8 cellular contexts compared by ENCODE assay signal in the genomic region with DNA sequence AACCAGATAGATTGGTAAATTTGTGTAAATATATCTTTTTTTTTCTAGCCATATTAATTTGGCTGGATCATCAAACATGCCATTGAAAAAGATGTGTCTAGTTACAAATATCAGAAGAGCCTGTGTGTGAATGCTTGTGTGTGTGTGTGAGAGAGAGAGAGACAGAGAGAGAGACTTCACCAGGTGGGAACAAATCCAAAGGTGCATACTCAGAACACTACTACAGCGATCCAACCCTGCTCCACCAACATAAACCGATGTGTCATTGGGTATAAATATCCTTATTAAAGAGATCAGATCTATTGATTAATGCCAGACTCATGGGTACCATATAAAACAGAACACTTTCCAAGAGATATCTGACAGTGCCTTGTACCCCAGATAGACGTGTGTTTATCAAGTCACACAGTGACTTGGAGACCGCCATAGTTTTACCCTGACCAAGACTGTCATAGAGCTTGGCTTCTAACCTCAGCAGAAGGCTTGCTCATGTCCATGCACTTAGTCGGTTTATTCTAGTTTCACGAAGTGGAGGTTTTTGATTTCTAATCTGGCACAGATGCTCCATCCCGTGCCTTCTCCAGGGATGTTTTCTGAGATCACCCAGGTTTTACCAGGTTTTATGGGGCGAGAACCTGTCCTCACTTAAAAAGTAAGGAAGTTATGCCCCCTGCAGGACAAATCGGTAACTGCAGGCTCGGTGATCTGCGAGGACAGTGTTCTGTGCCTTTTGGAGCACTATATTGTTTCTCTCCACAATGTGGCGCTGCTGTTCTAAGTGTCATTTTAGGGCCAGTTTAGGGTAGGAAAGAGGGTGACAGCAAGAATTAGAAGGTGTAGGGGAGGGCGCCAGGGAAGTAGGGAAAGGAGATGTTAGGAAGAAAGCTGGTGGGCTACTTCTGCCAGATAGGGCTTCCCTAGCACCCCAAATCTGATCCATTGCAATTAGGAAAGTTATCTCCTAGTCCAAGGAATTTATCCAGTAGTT. TPM values are rescaled to one million over a fixed set of nuclear protein-coding genes. Genes with fewer than 3 reads are reported as not detected.
A peak's percentile ranks its signal among the peaks of the same experiment; 100 is the strongest.
DNase-seq lines count a peak whose midpoint lies in the region; ATAC-seq, FAIRE-seq and TF ChIP-seq lines count a peak whose summit lies in the region.

No MANE protein-coding gene starts in this region.

- peak; percentile 99 for FAIRE-seq in G401.6 (lab: Jason Lieb, UNC)

- peaks cover under 1% of the 10 kb centered on the region for H3K4me1 ChIP-seq in psoas muscle

- no peak for TF ChIP-seq POLR2A in GM18505 (IDR thresholded peaks at IDR 0.05; ENCODE audit: borderline replicate concordance, extremely low read depth, insufficient read depth, insufficient read length)

- H3K4me3 ChIP-seq in psoas muscle: no peak overlapping the region

- no peaks in the 10 kb centered on the region for H3K36me3 ChIP-seq in psoas muscle (ENCODE audit: insufficient read depth in 1 of 2, low read depth in 1 of 2)

- peaks cover 0 to 4% (median 0%) of the 10 kb centered on the region in 3 donors for H3K27me3 ChIP-seq in psoas muscle (ENCODE audit: insufficient read depth in 3 of 3, low read length in 2 of 3)

- 21 to 23% (median 21%) methylated on average over 13 of the region's 13 CpGs for WGBS in psoas muscle, 3 donors

- H3K9me3 ChIP-seq in psoas muscle: no peaks in the 10 kb centered on the region

- intact Hi-C loops in cardiac septum (cut with DNase I) (loop anchor here (1.0 to 5.0 kb wide), 2 partner anchors 84 to 95 kb away; a partner anchor contains a TSS), psoas muscle (cut with DNase I) (loop anchor here (1.0 to 10.0 kb wide), 5 partner anchors 61 to 441 kb away; a partner anchor contains a TSS)

- no peak overlapping the region for H3K27ac ChIP-seq in psoas muscle

- DNase-seq in NCI-H146 treated with DMSO at 0.1 percent for 48 hours (lab: John Stamatoyannopoulos, UW; ENCODE audit: unreplicated experiment) (peak; percentile 95), SW 1271 (lab: John Stamatoyannopoulos, UW) (peak; percentile 54 to 88), cardiac septum (ENCODE audit: low spot score) (peak; percentile 88), psoas muscle (peak; percentile 88 to 91)
- DNase-seq in activated naive CD8-positive, alpha-beta T cell treated with anti-CD3 and anti-CD28 coated beads, Interleukin-2, amount 50 U/mL, for 16 hours (ENCODE audit: low read depth, low spot score): peak; percentile 94

- peak; percentile 100 for TF ChIP-seq CTCF in psoas muscle (IDR thresholded peaks at IDR 0.05)

- peak; percentile 68 for ATAC-seq in HG02623 (IDR thresholded peaks at IDR 0.05; ENCODE audit: unreplicated experiment)
- ATAC-seq in psoas muscle: peak; percentile 92 to 97 (median 95)
- no peak for ATAC-seq in GM18505 (IDR thresholded peaks at IDR 0.05; ENCODE audit: unreplicated experiment)

RNA-seq across cellular contexts. Expression of a gene that starts 29.3 kb away (rescaled TPM):
- total RNA-seq in cardiac septum (not detected), psoas muscle (not detected)
- not detected for polyA plus RNA-seq in psoas muscle
